ENCODE assay signal across 8 cellular contexts in genomic region chr1:2204384-2205190, GRCh38. TPM values are rescaled to one million over a fixed set of nuclear protein-coding genes. Genes with fewer than 3 reads are reported as not detected.
DNase-seq lines count a peak whose midpoint lies in the region; ATAC-seq and TF ChIP-seq lines count a peak whose summit lies in the region.

No MANE protein-coding gene starts in this region.

- peaks cover 39 to 71% (median 56%) of the 10 kb centered on the region in 4 donors for H3K4me1 ChIP-seq in upper lobe of left lung

- ATAC-seq in HG03280 (IDR thresholded peaks at IDR 0.05; ENCODE audit: unreplicated experiment), result peak; percentile 29
- peak; percentile 64 to 77 for ATAC-seq in upper lobe of left lung (ENCODE audit: low FRiP score in 2 of 2)
- ATAC-seq in GM21528 (IDR thresholded peaks at IDR 0.05; ENCODE audit: low FRiP score, unreplicated experiment), result no peak

- WGBS in upper lobe of left lung, 2 donors, result 11 to 28% methylated on average over 6 to 21 of the region's 61 CpGs

- H3K9me3 ChIP-seq in SK-N-MC (ENCODE audit: low read depth, low read length), result no peaks in the 10 kb centered on the region
- H3K9me3 ChIP-seq in upper lobe of left lung, result no peaks in the 10 kb centered on the region

- no peak for TF ChIP-seq CTCF in upper lobe of left lung (IDR thresholded peaks at IDR 0.05)

- TF ChIP-seq EP300 in upper lobe of left lung (IDR thresholded peaks at IDR 0.05), result no peak

- H3K27ac ChIP-seq in SK-N-MC, result no peak overlapping the region
- peak overlapping the region; percentile 72 to 92 (median 90) for H3K27ac ChIP-seq in upper lobe of left lung

- TF ChIP-seq POLR2A in upper lobe of left lung (IDR thresholded peaks at IDR 0.05), result peak in 1 of 4 donors; percentile 58

- H3K9ac ChIP-seq in SK-N-MC (ENCODE audit: insufficient read length), result no peak overlapping the region

- H3K27me3 ChIP-seq in upper lobe of left lung, result no peaks in the 10 kb centered on the region

- DNase-seq in NCI-H446 (lab: John Stamatoyannopoulos, UW), result peak; percentile 38 to 88
- no peak for DNase-seq in NCI-H446 treated with DMSO at 0.1 percent for 48 hours (lab: John Stamatoyannopoulos, UW)
- DNase-seq in SK-N-MC (ENCODE audit: low read depth, low spot score), result no peak
- peak; percentile 89 for DNase-seq in epidermal melanocyte (ENCODE audit: insufficient read length, low spot score)
- DNase-seq in midbrain (lab: John Stamatoyannopoulos, UW), result peak; percentile 77
- peak; percentile 82 to 96 for DNase-seq in upper lobe of left lung

- peak overlapping the region; percentile 68 for H3K4me3 ChIP-seq in SK-N-MC
- H3K4me3 ChIP-seq in upper lobe of left lung, result peak overlapping the region; percentile 33 to 61 (median 48)

- H3K36me3 ChIP-seq in SK-N-MC (ENCODE audit: insufficient read depth, low read length) (no peaks in the 10 kb centered on the region), upper lobe of left lung (no peaks in the 10 kb centered on the region)

RNA-seq across cellular contexts. Expression of gene FAAP20, which starts 10.0 kb away (rescaled TPM):
- 10 to 100 TPM; 26.7 to 88.0 (median 66.8) TPM for total RNA-seq in upper lobe of left lung

RNA-seq across cellular contexts. Expression of gene SKI, which starts 23.5 kb away (rescaled TPM):
- total RNA-seq in upper lobe of left lung, result 100 to 1,000 TPM in 3 of 6 donors, 10 to 100 TPM in 3; 57.3 to 108 (median 96.9) TPM

Comparison
In these comparisons a context has a peak if more than half of its experiments do, and no peak if none do; other contexts are left out.
1. DNase-seq: peak in NCI-H446 (2 of 2), epidermal melanocyte (single experiment), midbrain (single experiment) and upper lobe of left lung (2 of 2); none in NCI-H446 treated with DMSO at 0.1 percent for 48 hours (single experiment) and SK-N-MC (single experiment).